Comparison of ENCODE assay signal across 16 cellular contexts in genomic region chr1:17091252-17091651, GRCh38. TPM values are rescaled to one million over a fixed set of nuclear protein-coding genes. Genes with fewer than 3 reads are reported as not detected.
DNase-seq lines count a peak whose midpoint lies in the region; ATAC-seq and FAIRE-seq lines count a peak whose summit lies in the region.
"Had no signal": no experiment of that assay in that cellular context is flagged by ENCODE, and none has a peak within 500 bp of the region (broad histone marks: within the 10 kb centered on the region; RNA-seq: fewer than 3 reads in every experiment).

No MANE protein-coding gene starts in this region.

- H3K79me1 ChIP-seq in trophoblast cell (ENCODE audit: low read length), result peaks cover 6% of the 10 kb centered on the region

- H2BK12ac ChIP-seq in trophoblast cell (ENCODE audit: low read length), result peak overlapping the region; percentile 29

- H4K91ac ChIP-seq in trophoblast cell (ENCODE audit: low read depth, low read length), result peak overlapping the region; percentile 58

- H2BK120ac ChIP-seq in trophoblast cell (ENCODE audit: insufficient read depth, low read length, poor library complexity), result peak overlapping the region; percentile 39

- H2AFZ ChIP-seq in trophoblast cell (ENCODE audit: insufficient read depth, low read length, poor library complexity), result no peak overlapping the region

- DNase-seq in caudate nucleus (lab: John Stamatoyannopoulos, UW) (no peak), trophoblast cell (no peak), GOT3 (lab: John Stamatoyannopoulos, UW) (no peak), mesenteric fat pad (ENCODE audit: low spot score) (no peak)
- DNase-seq: ACHN, DMS79, NCI-H1694 treated with DMSO at 0.1 percent for 48 hours, NCI-H524, RPMI8226, SHP77 treated with DMSO at 0.1 percent for 48 hours had no signal

- no peak overlapping the region for H3K9ac ChIP-seq in trophoblast cell (ENCODE audit: low read length)
- H3K9ac ChIP-seq: KMS-11 had no signal

- H3K4me2 ChIP-seq in trophoblast cell (ENCODE audit: low read length), result no peak overlapping the region
- H3K4me2 ChIP-seq: KMS-11 had no signal

- H3K4me3 ChIP-seq in trophoblast cell (ENCODE audit: low read depth, low read length), result no peak overlapping the region

- H3K36me3 ChIP-seq in trophoblast cell (ENCODE audit: control insufficient read depth in 1 of 2, insufficient read depth in 2 of 2, low read length in 2 of 2), result no peaks in the 10 kb centered on the region

- no peaks in the 10 kb centered on the region for H3K79me2 ChIP-seq in trophoblast cell (ENCODE audit: control insufficient read depth, insufficient read depth, low read length, poor library complexity)

- no peak overlapping the region for H4K12ac ChIP-seq in trophoblast cell (ENCODE audit: low read depth, low read length)

- peak overlapping the region; percentile 11 for H3K14ac ChIP-seq in trophoblast cell (ENCODE audit: low read length)

- peak overlapping the region; percentile 99 for H3K27ac ChIP-seq in caudate nucleus (ENCODE audit: low read depth, low read length)
- H3K27ac ChIP-seq in trophoblast cell (ENCODE audit: low read depth, low read length), result no peak overlapping the region
- peak overlapping the region; percentile 99 for H3K27ac ChIP-seq in temporal lobe (ENCODE audit: low read depth, low read length)
- H3K27ac ChIP-seq: C4-2B, KMS-11 had no signal

- ATAC-seq in HG02678 (IDR thresholded peaks at IDR 0.05; ENCODE audit: unreplicated experiment), result no peak

- H3K18ac ChIP-seq in trophoblast cell (ENCODE audit: low read length), result no peak overlapping the region

- H3K9me3 ChIP-seq in trophoblast cell (ENCODE audit: insufficient read depth, low read depth, low read length), result no peaks in the 10 kb centered on the region

- FAIRE-seq in endometrium (lab: Jason Lieb, UNC), result peak; percentile 64
- FAIRE-seq: D721Med had no signal

- no peak overlapping the region for H3K23ac ChIP-seq in trophoblast cell (ENCODE audit: low read length)

- H3K4me1 ChIP-seq in trophoblast cell (ENCODE audit: control insufficient read depth in 1 of 2, insufficient read depth in 2 of 2, low read length in 2 of 2), result peaks cover 15% of the 10 kb centered on the region in 2 experiments

- H4K8ac ChIP-seq in trophoblast cell (ENCODE audit: low read depth, low read length), result no peak overlapping the region

- H2AK5ac ChIP-seq in trophoblast cell (ENCODE audit: low read length), result no peak overlapping the region

- WGBS in trophoblast cell (ENCODE audit: extremely low coverage, insufficient coverage, insufficient read length), result no CpG with 5 or more reads among the region's 7 CpGs

- no peak overlapping the region for H3K4ac ChIP-seq in trophoblast cell (ENCODE audit: low read depth, low read length)

- no peaks in the 10 kb centered on the region for H3K27me3 ChIP-seq in trophoblast cell (ENCODE audit: insufficient read depth, low read length)

- peak overlapping the region; percentile 33 for H2BK5ac ChIP-seq in trophoblast cell (ENCODE audit: low read depth, low read length, poor library complexity)

RNA-seq across cellular contexts. Expression of gene PADI2, which starts 28.0 kb away (rescaled TPM):
- 0.62 and 0.63 TPM in 2 replicates for polyA plus RNA-seq in trophoblast cell (2013)
- total RNA-seq in temporal lobe (0.74 TPM), mesenteric fat pad (4.0 TPM)

RNA-seq across cellular contexts. Expression of gene SDHB, which starts 37.4 kb away (rescaled TPM):
- 101 and 104 TPM in 2 replicates for polyA plus RNA-seq in trophoblast cell (2013)
- total RNA-seq in temporal lobe, result 61.5 TPM
- total RNA-seq in mesenteric fat pad, result 113 TPM
